10 cellular contexts compared by ENCODE assay signal in the genomic region with DNA sequence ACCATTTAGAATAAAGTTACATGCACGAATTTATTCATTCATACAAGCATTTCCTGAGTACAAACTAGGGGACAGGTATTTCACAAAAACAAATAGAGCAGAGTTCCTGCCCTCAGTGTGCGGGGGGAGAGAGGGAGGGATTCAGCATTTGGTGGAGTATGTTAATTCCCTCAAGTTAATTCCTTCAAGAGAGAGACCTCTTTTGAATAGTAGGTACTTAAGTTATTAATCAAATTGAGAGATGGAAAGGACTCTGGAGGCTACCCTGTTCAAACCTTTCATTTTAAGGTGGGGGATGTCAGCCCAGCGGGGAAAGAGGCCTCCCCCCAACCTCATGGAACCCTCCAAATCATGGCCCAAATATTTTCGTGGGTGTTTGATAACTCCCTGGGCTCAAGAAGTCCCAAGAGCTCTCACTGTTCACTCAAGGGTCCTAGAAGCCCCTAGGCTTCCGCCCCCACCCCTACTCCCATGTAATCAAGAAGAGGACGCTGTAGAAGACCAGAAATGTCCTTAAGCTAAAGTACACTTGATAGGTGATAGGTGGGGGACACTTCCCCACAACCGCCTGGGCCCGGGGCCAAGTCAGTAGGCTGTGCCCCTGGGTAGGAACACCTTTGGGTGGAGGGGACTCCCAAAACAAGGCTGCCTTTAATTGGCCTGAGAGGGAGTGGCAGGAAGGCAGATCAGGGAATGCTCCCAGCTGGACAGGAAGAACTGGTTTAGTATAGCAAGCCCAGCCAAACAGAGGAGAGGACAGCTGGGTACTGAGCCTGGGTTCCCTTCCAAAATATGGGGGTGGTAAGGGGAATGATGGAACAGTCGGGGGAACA.
DNase-seq lines count a peak whose midpoint lies in the region; ATAC-seq, FAIRE-seq and TF ChIP-seq lines count a peak whose summit lies in the region.
"Had no signal": no experiment of that assay in that cellular context is flagged by ENCODE, and none has a peak within 500 bp of the region (broad histone marks: within the 10 kb centered on the region; RNA-seq: fewer than 3 reads in every experiment).

No MANE protein-coding gene starts in this region.

- TF ChIP-seq CTCF in 22Rv1 (IDR thresholded peaks at IDR 0.05): no peak

- H3K36me3 ChIP-seq in HUES6 (ENCODE audit: control insufficient read depth, insufficient read depth, low read length): 0 out of 2 replicates have a peak, but pooled peaks cover under 1% of the 10 kb centered on the region

- DNase-seq in caudate nucleus (lab: John Stamatoyannopoulos, UW): no peak
- peak; percentile 43 for DNase-seq in midbrain (lab: John Stamatoyannopoulos, UW)
- no peak for DNase-seq in GM19239 (ENCODE audit: insufficient read length, low spot score)
- DNase-seq in NAMALWA (ENCODE audit: low spot score): no peak
- DNase-seq in effector CD4-positive, alpha-beta T cell: no peak
- DNase-seq: stimulated activated naive CD4-positive, alpha-beta T cell treated with Interleukin-2 at 50 U/mL for 16 hours had no signal

- H3K4me1 ChIP-seq in HUES6 (ENCODE audit: control insufficient read depth, insufficient read depth, low read length): peaks cover 73% of the 10 kb centered on the region

- no peaks in the 10 kb centered on the region for H3K27me3 ChIP-seq in HUES6 (ENCODE audit: control insufficient read depth, insufficient read depth, low read length)

- FAIRE-seq in GM19239 (lab: Jason Lieb, UNC): no peak
- FAIRE-seq: TTC549 had no signal

- peak overlapping the region; percentile 84 for H3K27ac ChIP-seq in 22Rv1
- no peak overlapping the region for H3K27ac ChIP-seq in HUES6 (ENCODE audit: low read depth, low read length)
- peak overlapping the region; percentile 70 for H3K27ac ChIP-seq in caudate nucleus (ENCODE audit: low read depth, low read length)

- peak overlapping the region; percentile 92 for H3K4me3 ChIP-seq in HUES6 (ENCODE audit: low read depth, low read length)

- H3K9ac ChIP-seq in HUES6 (ENCODE audit: low read length): peak overlapping the region; percentile 48

- no peaks in the 10 kb centered on the region for H3K9me3 ChIP-seq in HUES6 (ENCODE audit: control insufficient read depth, insufficient read depth, low read depth, low read length)

- no peak for ATAC-seq in HG02970 (IDR thresholded peaks at IDR 0.05; ENCODE audit: low FRiP score, unreplicated experiment)
